1 cellular context compared by ENCODE assay signal in the genomic region with DNA sequence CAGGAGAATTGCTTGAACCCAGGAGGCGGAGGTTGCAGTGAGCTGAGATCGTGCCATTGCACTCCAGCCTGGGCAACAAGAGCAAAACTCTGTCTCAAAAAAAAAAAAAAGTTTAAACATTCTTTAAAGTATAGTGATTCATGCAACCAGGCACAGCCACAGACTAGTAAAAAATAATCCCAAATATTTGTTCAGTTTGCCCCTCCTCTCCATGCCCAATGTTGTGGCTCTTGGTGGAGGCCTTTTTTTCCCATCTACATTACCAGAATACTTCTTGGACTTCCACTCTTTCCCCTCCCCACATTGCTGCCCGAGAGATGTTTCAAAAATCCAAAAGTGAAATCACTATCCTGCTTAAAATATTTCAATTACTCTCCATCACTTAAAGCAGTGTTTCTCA.
TF ChIP-seq lines count a peak whose summit lies in the region.

No MANE protein-coding gene starts in this region.

TF ChIP-seq in HCT116, 20 proteins besides CTCF, POLR2A, EP300 and RAD21 (continued from another document):
- TF ChIP-seq, protein P1, sequence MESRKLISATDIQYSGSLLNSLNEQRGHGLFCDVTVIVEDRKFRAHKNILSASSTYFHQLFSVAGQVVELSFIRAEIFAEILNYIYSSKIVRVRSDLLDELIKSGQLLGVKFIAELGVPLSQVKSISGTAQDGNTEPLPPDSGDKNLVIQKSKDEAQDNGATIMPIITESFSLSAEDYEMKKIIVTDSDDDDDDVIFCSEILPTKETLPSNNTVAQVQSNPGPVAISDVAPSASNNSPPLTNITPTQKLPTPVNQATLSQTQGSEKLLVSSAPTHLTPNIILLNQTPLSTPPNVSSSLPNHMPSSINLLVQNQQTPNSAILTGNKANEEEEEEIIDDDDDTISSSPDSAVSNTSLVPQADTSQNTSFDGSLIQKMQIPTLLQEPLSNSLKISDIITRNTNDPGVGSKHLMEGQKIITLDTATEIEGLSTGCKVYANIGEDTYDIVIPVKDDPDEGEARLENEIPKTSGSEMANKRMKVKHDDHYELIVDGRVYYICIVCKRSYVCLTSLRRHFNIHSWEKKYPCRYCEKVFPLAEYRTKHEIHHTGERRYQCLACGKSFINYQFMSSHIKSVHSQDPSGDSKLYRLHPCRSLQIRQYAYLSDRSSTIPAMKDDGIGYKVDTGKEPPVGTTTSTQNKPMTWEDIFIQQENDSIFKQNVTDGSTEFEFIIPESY (IDR thresholded peaks at IDR 0.05; ENCODE audit: extremely low read depth, insufficient replicate concordance, low read length), result no peak
- TF ChIP-seq SP1 (IDR thresholded peaks at IDR 0.05; ENCODE audit: low read depth) (no peak), EZH2 (IDR thresholded peaks at IDR 0.05) (no peak), YY1 (IDR thresholded peaks at IDR 0.05; ENCODE audit: extremely low read depth, insufficient replicate concordance, low read depth, low read length) (no peak), JUND (IDR thresholded peaks at IDR 0.05) (no peak), SIN3A (IDR thresholded peaks at IDR 0.05; ENCODE audit: low read depth) (no peak), TCF7L2 (IDR thresholded peaks at IDR 0.05; ENCODE audit: borderline replicate concordance, extremely low read depth, insufficient read depth, insufficient read length) (no peak), ZFX (IDR thresholded peaks at IDR 0.05) (no peak)
- TF ChIP-seq, protein P2, sequence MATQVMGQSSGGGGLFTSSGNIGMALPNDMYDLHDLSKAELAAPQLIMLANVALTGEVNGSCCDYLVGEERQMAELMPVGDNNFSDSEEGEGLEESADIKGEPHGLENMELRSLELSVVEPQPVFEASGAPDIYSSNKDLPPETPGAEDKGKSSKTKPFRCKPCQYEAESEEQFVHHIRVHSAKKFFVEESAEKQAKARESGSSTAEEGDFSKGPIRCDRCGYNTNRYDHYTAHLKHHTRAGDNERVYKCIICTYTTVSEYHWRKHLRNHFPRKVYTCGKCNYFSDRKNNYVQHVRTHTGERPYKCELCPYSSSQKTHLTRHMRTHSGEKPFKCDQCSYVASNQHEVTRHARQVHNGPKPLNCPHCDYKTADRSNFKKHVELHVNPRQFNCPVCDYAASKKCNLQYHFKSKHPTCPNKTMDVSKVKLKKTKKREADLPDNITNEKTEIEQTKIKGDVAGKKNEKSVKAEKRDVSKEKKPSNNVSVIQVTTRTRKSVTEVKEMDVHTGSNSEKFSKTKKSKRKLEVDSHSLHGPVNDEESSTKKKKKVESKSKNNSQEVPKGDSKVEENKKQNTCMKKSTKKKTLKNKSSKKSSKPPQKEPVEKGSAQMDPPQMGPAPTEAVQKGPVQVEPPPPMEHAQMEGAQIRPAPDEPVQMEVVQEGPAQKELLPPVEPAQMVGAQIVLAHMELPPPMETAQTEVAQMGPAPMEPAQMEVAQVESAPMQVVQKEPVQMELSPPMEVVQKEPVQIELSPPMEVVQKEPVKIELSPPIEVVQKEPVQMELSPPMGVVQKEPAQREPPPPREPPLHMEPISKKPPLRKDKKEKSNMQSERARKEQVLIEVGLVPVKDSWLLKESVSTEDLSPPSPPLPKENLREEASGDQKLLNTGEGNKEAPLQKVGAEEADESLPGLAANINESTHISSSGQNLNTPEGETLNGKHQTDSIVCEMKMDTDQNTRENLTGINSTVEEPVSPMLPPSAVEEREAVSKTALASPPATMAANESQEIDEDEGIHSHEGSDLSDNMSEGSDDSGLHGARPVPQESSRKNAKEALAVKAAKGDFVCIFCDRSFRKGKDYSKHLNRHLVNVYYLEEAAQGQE (IDR thresholded peaks at IDR 0.05; ENCODE audit: low read depth), result no peak
- TF ChIP-seq, protein P3, sequence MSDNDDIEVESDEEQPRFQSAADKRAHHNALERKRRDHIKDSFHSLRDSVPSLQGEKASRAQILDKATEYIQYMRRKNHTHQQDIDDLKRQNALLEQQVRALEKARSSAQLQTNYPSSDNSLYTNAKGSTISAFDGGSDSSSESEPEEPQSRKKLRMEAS (IDR thresholded peaks at IDR 0.05), result no peak
